11 cellular contexts compared by ENCODE assay signal in genomic region chr19:6743714-6744380, GRCh38. TPM values are rescaled to one million over a fixed set of nuclear protein-coding genes. Genes with fewer than 3 reads are reported as not detected.
DNase-seq lines count a peak whose midpoint lies in the region; ATAC-seq, FAIRE-seq and TF ChIP-seq lines count a peak whose summit lies in the region.
"Had no signal": no experiment of that assay in that cellular context is flagged by ENCODE, and none has a peak within 500 bp of the region (broad histone marks: within the 10 kb centered on the region; RNA-seq: fewer than 3 reads in every experiment).

No MANE protein-coding gene starts in this region.

- H3K36me3 Mint-ChIP-seq in activated naive CD4-positive, alpha-beta T cell treated with anti-CD3 and anti-CD28 coated beads, Interleukin-2, amount 50 U/mL, for 24 hours, result peaks cover 10% of the 10 kb centered on the region

- peak overlapping the region; percentile 90 for H3K27ac Mint-ChIP-seq in activated naive CD4-positive, alpha-beta T cell treated with anti-CD3 and anti-CD28 coated beads, Interleukin-2, amount 50 U/mL, for 24 hours

- FAIRE-seq in RCC 7860 (lab: Jason Lieb, UNC), result no peak
- FAIRE-seq: K562 had no signal

- DNase-seq in activated naive CD4-positive, alpha-beta T cell treated with anti-CD3 and anti-CD28 coated beads, Interleukin-2, amount 50 U/mL, for 16 hours, result no peak
- DNase-seq in astrocyte of the spinal cord (ENCODE audit: low read depth, low spot score), result peak; percentile 43
- peak; percentile 5 for DNase-seq in transverse colon
- no peak for DNase-seq in RCC 7860 (ENCODE audit: low spot score)
- DNase-seq in NCI-H69 (lab: John Stamatoyannopoulos, UW), result no peak
- DNase-seq: effector memory CD8-positive, alpha-beta T cell had no signal

- TF ChIP-seq CTCF in astrocyte of the spinal cord (IDR thresholded peaks at IDR 0.05; ENCODE audit: low read depth, low read length), result no peak
- no peak for TF ChIP-seq CTCF in transverse colon (IDR thresholded peaks at IDR 0.05)

- H3K4me3 Mint-ChIP-seq in activated naive CD4-positive, alpha-beta T cell treated with anti-CD3 and anti-CD28 coated beads, Interleukin-2, amount 50 U/mL, for 24 hours, result no peak overlapping the region
- H3K4me3 Mint-ChIP-seq: effector memory CD8-positive, alpha-beta T cell had no signal

- peaks cover 66% of the 10 kb centered on the region for H3K36me3 ChIP-seq in mesodermal cell (ENCODE audit: control insufficient read depth, insufficient read depth, low read length)
- H3K36me3 ChIP-seq in transverse colon, result peaks cover 0 to 26% (median 9%) of the 10 kb centered on the region in 4 donors

- no peaks in the 10 kb centered on the region for H3K27me3 Mint-ChIP-seq in activated naive CD4-positive, alpha-beta T cell treated with anti-CD3 and anti-CD28 coated beads, Interleukin-2, amount 50 U/mL, for 24 hours
- H3K27me3 Mint-ChIP-seq: effector memory CD8-positive, alpha-beta T cell had no signal

- H3K9me3 ChIP-seq in mesodermal cell (ENCODE audit: control insufficient read depth, low read length) (no peaks in the 10 kb centered on the region), transverse colon (no peaks in the 10 kb centered on the region)

- TF ChIP-seq EP300 in transverse colon (IDR thresholded peaks at IDR 0.05; ENCODE audit: low read depth), result no peak

- intact Hi-C loops in transverse colon (cut with DNase I; ENCODE audit: low total_unique reads), result no loop called here

- peaks cover 12% of the 10 kb centered on the region for H3K4me1 Mint-ChIP-seq in activated naive CD4-positive, alpha-beta T cell treated with anti-CD3 and anti-CD28 coated beads, Interleukin-2, amount 50 U/mL, for 24 hours

- ATAC-seq in HG03108 (IDR thresholded peaks at IDR 0.05; ENCODE audit: unreplicated experiment), result no peak
- ATAC-seq: effector memory CD8-positive, alpha-beta T cell; K562 had no signal

- H3K27ac ChIP-seq in mesodermal cell (ENCODE audit: low read depth, low read length, severe bottlenecking) (peak overlapping the region; percentile 72), transverse colon (peak overlapping the region; percentile 72 to 99 (median 89))

- no peaks in the 10 kb centered on the region for H3K9me3 Mint-ChIP-seq in activated naive CD4-positive, alpha-beta T cell treated with anti-CD3 and anti-CD28 coated beads, Interleukin-2, amount 50 U/mL, for 24 hours
- H3K9me3 Mint-ChIP-seq: effector memory CD8-positive, alpha-beta T cell had no signal

- peaks cover 32% of the 10 kb centered on the region for H3K4me1 ChIP-seq in mesodermal cell (ENCODE audit: control insufficient read depth, insufficient read depth, low read length, poor library complexity, severe bottlenecking)
- H3K4me1 ChIP-seq in transverse colon, result peaks cover 24 to 49% (median 42%) of the 10 kb centered on the region in 4 donors

- H3K4me3 ChIP-seq in astrocyte of the spinal cord (ENCODE audit: low read depth, low read length), result no peak overlapping the region
- no peak overlapping the region for H3K4me3 ChIP-seq in mesodermal cell (ENCODE audit: extremely low read depth, insufficient read depth, low read length, poor library complexity, severe bottlenecking)
- no peak overlapping the region for H3K4me3 ChIP-seq in transverse colon
- H3K4me3 ChIP-seq: K562 had no signal

- WGBS in mesodermal cell (ENCODE audit: insufficient coverage in 2 of 2), 2 experiments, result 61 to 66% methylated on average over 10 to 14 of the region's 15 CpGs
- 52 to 88% methylated on average over 7 to 15 of the region's 15 CpGs for WGBS in transverse colon (ENCODE audit: low coverage in 1 of 2), 2 donors

- TF ChIP-seq POLR2A in transverse colon (IDR thresholded peaks at IDR 0.05), result no peak

- H3K27me3 ChIP-seq in transverse colon, result no peaks in the 10 kb centered on the region

- in situ Hi-C loops in astrocyte of the spinal cord (cut with HindIII; ENCODE audit: low sequenced_read_pairs) (no loop called here), transverse colon (cut with MboI; ENCODE audit: low pct_ligation_motif_present in 1 of 4, low pct_unique_long_range_greater_than_20kb in 1 of 4, low sequenced_read_pairs in 3 of 4) (loop anchor here in 2 of 4 donors (25.0 kb wide), 1 partner anchor 118 kb away; no protein-coding TSS in a partner anchor)

RNA-seq across cellular contexts. Expression of gene TRIP10, which starts 4.4 kb away (rescaled TPM):
- polyA plus RNA-seq in mesodermal cell (2013, experiment 1 of 2), result 88.5 TPM
- 77.2 TPM for polyA plus RNA-seq in mesodermal cell (2013, experiment 2 of 2)
- total RNA-seq in transverse colon, result 100 to 1,000 TPM in 1 of 4 donors, 10 to 100 TPM in 3; 55.5 to 227 (median 78.8) TPM

RNA-seq across cellular contexts. Expression of gene GPR108, which starts 6.5 kb away (rescaled TPM):
- polyA plus RNA-seq in mesodermal cell (2013, experiment 1 of 2), result 46.0 TPM
- polyA plus RNA-seq in mesodermal cell (2013, experiment 2 of 2), result 44.8 TPM
- 100 to 1,000 TPM in 2 of 4 donors, 10 to 100 TPM in 2; 38.0 to 118 (median 90.6) TPM for total RNA-seq in transverse colon

RNA-seq across cellular contexts. Expression of gene SH2D3A, which starts 23.4 kb away (rescaled TPM):
- polyA plus RNA-seq in mesodermal cell (2013, experiment 1 of 2), result 0.88 TPM
- 1.3 TPM for polyA plus RNA-seq in mesodermal cell (2013, experiment 2 of 2)
- total RNA-seq in transverse colon, result 100 to 1,000 TPM in 1 of 4 donors, 10 to 100 TPM in 3; 41.4 to 127 (median 55.5) TPM

RNA-seq across cellular contexts. Expression of gene C3, which starts 23.4 kb away (rescaled TPM):
- 2.9 TPM for polyA plus RNA-seq in mesodermal cell (2013, experiment 1 of 2)
- polyA plus RNA-seq in mesodermal cell (2013, experiment 2 of 2), result 2.0 TPM
- 100 to 1,000 TPM in 3 of 4 donors, 10 to 100 TPM in 1; 50.1 to 351 (median 194) TPM for total RNA-seq in transverse colon
- polyA plus RNA-seq: neural cell had no signal

RNA-seq across cellular contexts. Expression of gene VAV1, which starts 28.7 kb away (rescaled TPM):
- polyA plus RNA-seq in mesodermal cell (2013, experiment 1 of 2), result 0.77 TPM
- polyA plus RNA-seq in mesodermal cell (2013, experiment 2 of 2), result 0.61 TPM
- total RNA-seq in transverse colon, result 10 to 100 TPM in 1 of 4 donors, 1 to 10 TPM in 2, under 1 TPM in 1; 0.60 to 10.8 (median 6.0) TPM
- polyA plus RNA-seq: neural cell had no signal

Comparison
In these comparisons a context has a peak if more than half of its experiments do, and no peak if none do; other contexts are left out.
1. DNase-seq: peak in astrocyte of the spinal cord (single experiment) and transverse colon (single experiment); none in activated naive CD4-positive, alpha-beta T cell treated with anti-CD3 and anti-CD28 coated beads, Interleukin-2, amount 50 U/mL, for 16 hours (single experiment), RCC 7860 (single experiment) and NCI-H69 (single experiment).